31 cellular contexts compared by ENCODE assay signal in genomic region chr3:117671707-117672318, GRCh38.
DNase-seq lines count a peak whose midpoint lies in the region; TF ChIP-seq lines count a peak whose summit lies in the region.
"Had no signal": no experiment of that assay in that cellular context is flagged by ENCODE, and none has a peak within 500 bp of the region (broad histone marks: within the 10 kb centered on the region; RNA-seq: fewer than 3 reads in every experiment).

No MANE protein-coding gene starts in this region.

- H3K27ac ChIP-seq in cardiac muscle cell (peak overlapping the region; percentile 6), right atrium auricular region (no peak overlapping the region), coronary artery (no peak overlapping the region)
- H3K27ac ChIP-seq: ascending aorta, dorsolateral prefrontal cortex, neutrophil, suprapubic skin had no signal

- peaks cover 12% of the 10 kb centered on the region for H3K4me1 ChIP-seq in cardiac muscle cell (ENCODE audit: low read depth)
- no peaks in the 10 kb centered on the region for H3K4me1 ChIP-seq in right atrium auricular region
- H3K4me1 ChIP-seq: ascending aorta, HAP-1, suprapubic skin had no signal

- H3K27me3 Mint-ChIP-seq in nephron progenitor cell (ENCODE audit: low read depth, poor library complexity) (no peaks in the 10 kb centered on the region), Calu3 (ENCODE audit: unreplicated experiment) (peaks cover 23% of the 10 kb centered on the region)
- H3K27me3 Mint-ChIP-seq: B cell; CD8-positive, alpha-beta memory T cell; stimulated activated memory B cell treated with anti-CD40 and anti-IgM and Interleukin-4, amounts not matched to agents 10 μg/mL and 1 μg/mL and 100 μg/mL, for 72 hours; T-helper 17 cell had no signal

- intact Hi-C loops in Calu3 (cut with micrococcal nuclease; ENCODE audit: unreplicated experiment) = no loop called here

- H3K9me3 ChIP-seq in cardiac muscle cell (ENCODE audit: low read depth) (no peaks in the 10 kb centered on the region), right atrium auricular region (no peaks in the 10 kb centered on the region)
- H3K9me3 ChIP-seq: ascending aorta, HAP-1, neutrophil, suprapubic skin had no signal

- H3K4me3 ChIP-seq in cardiac muscle cell = no peak overlapping the region
- H3K4me3 ChIP-seq in right atrium auricular region = no peak overlapping the region
- no peak overlapping the region for H3K4me3 ChIP-seq in fibroblast of the aortic adventitia (ENCODE audit: low read depth, low read length)
- no peak overlapping the region for H3K4me3 ChIP-seq in coronary artery
- H3K4me3 ChIP-seq: ascending aorta, dorsolateral prefrontal cortex, HAP-1, suprapubic skin had no signal

- H3K27ac Mint-ChIP-seq in nephron progenitor cell (peak overlapping the region; percentile 38), Calu3 (ENCODE audit: unreplicated experiment) (no peak overlapping the region)
- H3K27ac Mint-ChIP-seq: activated CD8-positive, alpha-beta T cell treated with anti-CD3 and anti-CD28 coated beads, Interleukin-2, amount 10 ng/mL, durations not matched to agents 7 days and 5 days; activated naive CD4-positive, alpha-beta T cell treated with anti-CD3 and anti-CD28 coated beads, Interleukin-2, amount 50 U/mL, for 72 hours; B cell; CD8-positive, alpha-beta memory T cell; progenitor cell of endocrine pancreas; stimulated activated memory B cell treated with anti-CD40 and anti-IgM and Interleukin-4, amounts not matched to agents 10 μg/mL and 1 μg/mL and 100 μg/mL, for 72 hours; T-helper 17 cell had no signal

- BruUV-seq in Calu3 (replicated peaks; lab: Mats Ljungman, UMichigan) = no TSS peak

- peak; percentile 8 to 84 for DNase-seq in cardiac muscle cell (ENCODE audit: low read depth in 1 of 2, low spot score in 1 of 2)
- no peak for DNase-seq in right atrium auricular region (ENCODE audit: low spot score)
- DNase-seq in fibroblast of the aortic adventitia (ENCODE audit: low read depth) = peak; percentile 70
- no peak for DNase-seq in nephron progenitor cell
- DNase-seq in Calu3 = no peak
- no peak for DNase-seq in NCI-H146 (lab: John Stamatoyannopoulos, UW)
- no peak for DNase-seq in coronary artery (ENCODE audit: low spot score)
- no peak for DNase-seq in UCSD-AML1 (lab: John Stamatoyannopoulos, UW; ENCODE audit: unreplicated experiment)
- DNase-seq: activated CD4-positive, alpha-beta T cell treated with anti-CD3 and anti-CD28 coated beads for 1 hour; activated CD8-positive, alpha-beta T cell treated with anti-CD3 and anti-CD28 coated beads, Interleukin-2, amount 10 ng/mL, durations not matched to agents 7 days and 5 days; activated T-cell treated with anti-CD3 and anti-CD28 coated beads for 4 hours; CD8-positive, alpha-beta memory T cell; central memory CD4-positive, alpha-beta T cell; dorsolateral prefrontal cortex; GF-D8; head of caudate nucleus; kidney glomerular epithelial cell; NCI-H1105 treated with DMSO at 0.1 percent for 48 hours; NCI-H2029 treated with DMSO at 0.1 percent for 48 hours; NCI-H2227 treated with DMSO at 0.1 percent for 48 hours; NCI-H774; stimulated activated CD4-positive, alpha-beta T cell treated with anti-CD3 and anti-CD28 coated beads, Interleukin-4, amount 100 ng/mL, for 4 hours; T-helper 17 cell had no signal

- CTCF ChIA-PET in Calu3 (lab: Charles Lee) = no interaction called here

- H3K4me1 Mint-ChIP-seq in nephron progenitor cell (peaks cover 49% of the 10 kb centered on the region), Calu3 (ENCODE audit: low read depth, unreplicated experiment) (no peaks in the 10 kb centered on the region)
- H3K4me1 Mint-ChIP-seq: B cell; CD8-positive, alpha-beta memory T cell; stimulated activated memory B cell treated with anti-CD40 and anti-IgM and Interleukin-4, amounts not matched to agents 10 μg/mL and 1 μg/mL and 100 μg/mL, for 72 hours; T-helper 17 cell had no signal

- H3K4me3 Mint-ChIP-seq in nephron progenitor cell (no peak overlapping the region), Calu3 (ENCODE audit: low read depth, unreplicated experiment) (no peak overlapping the region)
- H3K4me3 Mint-ChIP-seq: activated CD8-positive, alpha-beta T cell treated with anti-CD3 and anti-CD28 coated beads, Interleukin-2, amount 10 ng/mL, durations not matched to agents 7 days and 5 days; B cell; CD8-positive, alpha-beta memory T cell; stimulated activated memory B cell treated with anti-CD40 and anti-IgM and Interleukin-4, amounts not matched to agents 10 μg/mL and 1 μg/mL and 100 μg/mL, for 72 hours; T-helper 17 cell had no signal

- H3K27me3 ChIP-seq in cardiac muscle cell = no peaks in the 10 kb centered on the region
- H3K27me3 ChIP-seq in right atrium auricular region = no peaks in the 10 kb centered on the region
- H3K27me3 ChIP-seq: ascending aorta, dorsolateral prefrontal cortex, neutrophil, suprapubic skin had no signal

- H3K9me3 Mint-ChIP-seq in nephron progenitor cell (no peaks in the 10 kb centered on the region), Calu3 (ENCODE audit: low read depth, unreplicated experiment) (no peaks in the 10 kb centered on the region)
- H3K9me3 Mint-ChIP-seq: stimulated activated memory B cell treated with anti-CD40 and anti-IgM and Interleukin-4, amounts not matched to agents 10 μg/mL and 1 μg/mL and 100 μg/mL, for 72 hours had no signal

- TF ChIP-seq CTCF in cardiac muscle cell (IDR thresholded peaks at IDR 0.05; ENCODE audit: low read depth, low read length) (no peak), right atrium auricular region (IDR thresholded peaks at IDR 0.05) (no peak), fibroblast of the aortic adventitia (IDR thresholded peaks at IDR 0.05; ENCODE audit: insufficient read depth, low read length) (no peak), nephron progenitor cell (IDR thresholded peaks at IDR 0.05) (no peak), Calu3 (IDR thresholded peaks at IDR 0.05; ENCODE audit: unreplicated experiment) (no peak), coronary artery (IDR thresholded peaks at IDR 0.05) (no peak)

- no peaks in the 10 kb centered on the region for H3K36me3 Mint-ChIP-seq in nephron progenitor cell (ENCODE audit: low read depth)
- no peaks in the 10 kb centered on the region for H3K36me3 Mint-ChIP-seq in Calu3 (ENCODE audit: insufficient read depth, unreplicated experiment)
- H3K36me3 Mint-ChIP-seq: activated naive CD4-positive, alpha-beta T cell treated with anti-CD3 and anti-CD28 coated beads, Interleukin-2, amount 50 U/mL, for 72 hours; stimulated activated memory B cell treated with anti-CD40 and anti-IgM and Interleukin-4, amounts not matched to agents 10 μg/mL and 1 μg/mL and 100 μg/mL, for 72 hours had no signal

- H3K36me3 ChIP-seq in cardiac muscle cell (no peaks in the 10 kb centered on the region), right atrium auricular region (no peaks in the 10 kb centered on the region)
- H3K36me3 ChIP-seq: ascending aorta, HAP-1, neutrophil, suprapubic skin had no signal

Comparison
In these comparisons a context has a peak if more than half of its experiments do, and no peak if none do; other contexts are left out.
1. DNase-seq: peak in cardiac muscle cell (2 of 2) and fibroblast of the aortic adventitia (single experiment); none in right atrium auricular region (single experiment), nephron progenitor cell (single experiment), Calu3 (single experiment), NCI-H146 (single experiment), coronary artery (single experiment) and UCSD-AML1 (single experiment).